ENCODE assay signal across 4 cellular contexts in genomic region chr12:50423342-50423741, GRCh38. TPM values are rescaled to one million over a fixed set of nuclear protein-coding genes. Genes with fewer than 3 reads are reported as not detected.
"Had no signal": no experiment of that assay in that cellular context is flagged by ENCODE, and none has a peak within 500 bp of the region (broad histone marks: within the 10 kb centered on the region; RNA-seq: fewer than 3 reads in every experiment).

No MANE protein-coding gene starts in this region.

RNA-seq across cellular contexts. Expression of gene FAM186A, which starts 26.9 kb away (rescaled TPM):
- total RNA-seq: LHCN-M2, M059J, MCF 10A, NCI-H460 had no signal
